In genomic region chr3:124584552-124585391, GRCh38 we compare ENCODE assay signal across 8 cellular contexts.
DNase-seq lines count a peak whose midpoint lies in the region; ATAC-seq and TF ChIP-seq lines count a peak whose summit lies in the region.

No MANE protein-coding gene starts in this region.

- H3K36me3 ChIP-seq in left lung = no peaks in the 10 kb centered on the region

- no peaks in the 10 kb centered on the region for H3K9me3 ChIP-seq in left lung

- H3K4me3 ChIP-seq in left lung = peak overlapping the region; percentile 36 to 40

- peaks cover 0 to 43% of the 10 kb centered on the region in 2 donors for H3K27me3 ChIP-seq in left lung

- DNase-seq in activated gamma-delta T cell treated with Interleukin-2 at 50 U/mL for 16 hours = peak; percentile 31
- no peak for DNase-seq in activated gamma-delta T cell (lab: John Stamatoyannopoulos, UW)
- DNase-seq in T-helper 2 cell = peak in 3 of 5 experiments; percentile 17 to 26 (median 24)
- DNase-seq in caudate nucleus (lab: John Stamatoyannopoulos, UW) = peak in 29 of 61 donors; percentile 7 to 64 (median 28)
- peak; percentile 79 to 93 for DNase-seq in left lung
- peak; percentile 30 to 50 for DNase-seq in stimulated activated CD4-positive, alpha-beta T cell treated with anti-CD3 and anti-CD28 coated beads, Interleukin-2, amount 100 ng/mL, for 24 hours

- H3K27ac ChIP-seq in caudate nucleus (ENCODE audit: low read depth, low read length) (peak overlapping the region; percentile 70), left lung (no peak overlapping the region)

- peaks cover 4 to 10% of the 10 kb centered on the region in 2 donors for H3K4me1 ChIP-seq in left lung

- TF ChIP-seq CTCF in left lung (IDR thresholded peaks at IDR 0.05) = no peak

- ATAC-seq in left lung = peak; percentile 95
- ATAC-seq in HG03354 (IDR thresholded peaks at IDR 0.05; ENCODE audit: poor library complexity, severe bottlenecking, unreplicated experiment) = no peak
- no peak for ATAC-seq in HG03175 (IDR thresholded peaks at IDR 0.05; ENCODE audit: unreplicated experiment)

- intact Hi-C loops in left lung (cut with DNase I) = no loop called here
